In the genomic region with DNA sequence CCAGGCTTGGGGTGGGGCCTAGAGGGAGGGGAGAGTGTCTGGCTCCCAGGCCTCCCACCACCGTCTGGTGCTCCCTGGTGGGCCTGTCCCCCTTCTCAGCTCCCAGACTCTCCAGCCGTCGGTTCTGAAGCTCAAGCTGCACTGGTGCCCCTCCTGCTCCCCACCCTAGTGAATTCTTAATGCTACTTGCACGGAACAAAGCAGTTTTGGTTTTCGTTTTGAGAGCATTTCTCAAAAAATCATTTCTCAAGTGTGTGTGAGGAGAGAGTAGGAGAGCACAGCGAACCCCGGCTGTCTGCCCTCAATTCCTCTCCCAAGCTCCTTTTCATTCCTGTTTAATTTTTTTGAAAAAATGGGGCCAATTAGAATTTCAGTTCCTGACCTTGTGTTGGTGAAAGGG, we compare ENCODE assay signal across 23 cellular contexts.
"Had no signal": no experiment of that assay in that cellular context is flagged by ENCODE, and none has a peak within 500 bp of the region (broad histone marks: within the 10 kb centered on the region; RNA-seq: fewer than 3 reads in every experiment).

No MANE protein-coding gene starts in this region.

- H3K4me3 ChIP-seq: coronary artery, esophagus squamous epithelium, gastroesophageal sphincter, heart right ventricle, left lung, lung, uterus had no signal

- H3K9me3 ChIP-seq: esophagus squamous epithelium, gastroesophageal sphincter, left lung, uterus had no signal

- H3K36me3 ChIP-seq: brain microvascular endothelial cell, esophagus squamous epithelium, gastroesophageal sphincter, heart right ventricle, left lung, uterus had no signal

- H3K4me1 ChIP-seq: left lung, uterus had no signal

- H3K27me3 ChIP-seq: brain microvascular endothelial cell, esophagus squamous epithelium, gastroesophageal sphincter, heart right ventricle, left lung, uterus had no signal

- ATAC-seq: activated CD8-positive, alpha-beta T cell treated with anti-CD3 and anti-CD28 coated beads, Interleukin-2, amount 10 ng/mL, durations not matched to agents 7 days and 5 days; gastroesophageal sphincter; heart right ventricle; left lung; stimulated activated naive B cell treated with anti-CD40 and anti-IgM and Interleukin-4, amounts not matched to agents 10 μg/mL and 1 μg/mL and 100 μg/mL, for 72 hours; T-cell had no signal

- H3K27ac ChIP-seq: brain microvascular endothelial cell, coronary artery, gastroesophageal sphincter, heart right ventricle, left lung had no signal

- DNase-seq: activated CD4-positive, alpha-beta T cell treated with anti-CD3 and anti-CD28 coated beads for 1 hour; activated CD4-positive, alpha-beta T cell treated with anti-CD3 and anti-CD28 coated beads, Interleukin-2, amount 50 U/mL, for 1 hour; activated CD8-positive, alpha-beta T cell treated with anti-CD3 and anti-CD28 coated beads, Interleukin-2, amount 10 ng/mL, durations not matched to agents 7 days and 5 days; activated gamma-delta T cell treated with Interleukin-2 at 50 U/mL for 16 hours; activated T-cell treated with anti-CD3 and anti-CD28 coated beads, Interleukin-2, amount 50 U/mL, for 1 hour; aorta; brain microvascular endothelial cell; esophagus squamous epithelium; heart right ventricle; kidney glomerular epithelial cell; left lung; midbrain; retina; stimulated activated CD4-positive, alpha-beta T cell treated with anti-CD3 and anti-CD28 coated beads, Interleukin-2, amount 100 ng/mL, for 48 hours; stimulated activated CD8-positive, alpha-beta memory T cell treated with anti-CD3 and anti-CD28 coated beads, Interleukin-4, amount 100 ng/mL, for 48 hours; stimulated activated naive B cell treated with anti-CD40 and anti-IgM and Interleukin-4, amounts not matched to agents 10 μg/mL and 1 μg/mL and 100 μg/mL, for 72 hours; T-cell; trophoblast cell; uterus had no signal

- FAIRE-seq: TTC549 had no signal
